ENCODE assay signal across 8 cellular contexts in genomic region chr15:34102175-34102925, GRCh38. TPM values are rescaled to one million over a fixed set of nuclear protein-coding genes. Genes with fewer than 3 reads are reported as not detected.
DNase-seq lines count a peak whose midpoint lies in the region; ATAC-seq and TF ChIP-seq lines count a peak whose summit lies in the region.

No MANE protein-coding gene starts in this region.

- no peaks in the 10 kb centered on the region for H3K27me3 ChIP-seq in MM.1S (replicated peaks; ENCODE audit: insufficient read depth, low read length)
- no peaks in the 10 kb centered on the region for H3K27me3 ChIP-seq in neural progenitor cell

- H3F3A ChIP-seq in MM.1S (ENCODE audit: insufficient read depth, low read length), result 0 out of 2 replicates have a peak, but pooled peaks cover 4% of the 10 kb centered on the region
- no peaks in the 10 kb centered on the region for H3F3A ChIP-seq in neural progenitor cell (ENCODE audit: low read depth)

- peak overlapping the region; percentile 68; the same call in 1 of the 2 replicates for H3K27ac ChIP-seq in MM.1S (ENCODE audit: low read length)
- H3K27ac ChIP-seq in epithelial cell of prostate, result peak overlapping the region; percentile 81
- no peak overlapping the region for H3K27ac ChIP-seq in neural progenitor cell

- H3K27me3 Mint-ChIP-seq in neural progenitor cell (ENCODE audit: insufficient read depth, low read depth), result peaks cover 2% of the 10 kb centered on the region

- H3K4me2 ChIP-seq in MM.1S (ENCODE audit: low read depth, low read length) (peak overlapping the region; percentile 62), neural progenitor cell (peak overlapping the region; percentile 85)

- H4K20me1 ChIP-seq in MM.1S (ENCODE audit: insufficient read depth, low read length) (no peaks in the 10 kb centered on the region), neural progenitor cell (ENCODE audit: low read depth) (no peaks in the 10 kb centered on the region)

- no peaks in the 10 kb centered on the region for H3K9me2 ChIP-seq in MM.1S (replicated peaks; ENCODE audit: insufficient read depth, low read length)

- H3K9ac ChIP-seq in ES-I3 (ENCODE audit: low read depth, low read length), result peak overlapping the region; percentile 74
- peak overlapping the region; percentile 69 for H3K9ac ChIP-seq in MM.1S (ENCODE audit: low read length)
- no peak overlapping the region for H3K9ac ChIP-seq in neural progenitor cell

- H3K79me2 ChIP-seq in MM.1S (ENCODE audit: low read length) (peaks cover 51% of the 10 kb centered on the region), neural progenitor cell (ENCODE audit: low read depth) (peaks cover 40% of the 10 kb centered on the region)

- no peak for ATAC-seq in HG03108 (IDR thresholded peaks at IDR 0.05; ENCODE audit: unreplicated experiment)

- no peaks in the 10 kb centered on the region; the same call in none of the 2 replicates for H3K36me3 ChIP-seq in ES-I3 (ENCODE audit: insufficient read depth, low read length)
- H3K36me3 ChIP-seq in MM.1S (replicated peaks; ENCODE audit: insufficient read depth, low read length), result no peaks in the 10 kb centered on the region
- no peaks in the 10 kb centered on the region for H3K36me3 ChIP-seq in neural progenitor cell

- H3K4me1 Mint-ChIP-seq in neural progenitor cell, result peaks cover 17% of the 10 kb centered on the region

- H3K4me1 ChIP-seq in ES-I3 (ENCODE audit: insufficient read depth, low read length) (no peaks in the 10 kb centered on the region), MM.1S (ENCODE audit: low read length) (peaks cover 6% of the 10 kb centered on the region; the same call in 1 of the 2 replicates), neural progenitor cell (peaks cover 5% of the 10 kb centered on the region)

- peak overlapping the region; percentile 98 for H3K27ac Mint-ChIP-seq in neural progenitor cell

- peak overlapping the region; percentile 70 for H2AFZ ChIP-seq in MM.1S (ENCODE audit: low read length)
- peak overlapping the region; percentile 79 for H2AFZ ChIP-seq in neural progenitor cell (replicated peaks)

- DNase-seq in MM.1S (no peak), epithelial cell of prostate (ENCODE audit: low read depth, low spot score) (no peak), neural progenitor cell (ENCODE audit: low spot score) (no peak), NCI-H2196 (lab: John Stamatoyannopoulos, UW; ENCODE audit: unreplicated experiment) (no peak), AML-193 (lab: John Stamatoyannopoulos, UW) (no peak)
- DNase-seq in stimulated activated CD4-positive, alpha-beta T cell treated with anti-CD3 and anti-CD28 coated beads, Interleukin-12 subunit alpha, Interleukin-12 subunit beta, amount 100 ng/mL, for 4 hours, result no peak

- H3K9me3 ChIP-seq in ES-I3 (ENCODE audit: control insufficient read depth, insufficient read depth, low read length) (no peaks in the 10 kb centered on the region), MM.1S (replicated peaks; ENCODE audit: insufficient read depth, low read length) (no peaks in the 10 kb centered on the region), neural progenitor cell (ENCODE audit: low read depth) (no peaks in the 10 kb centered on the region)

- no peaks in the 10 kb centered on the region for H3K9me3 Mint-ChIP-seq in neural progenitor cell

- peak overlapping the region; percentile 94 for H3K4me3 Mint-ChIP-seq in neural progenitor cell

- H3K36me3 Mint-ChIP-seq in neural progenitor cell, result peaks cover 3% of the 10 kb centered on the region

- TF ChIP-seq CTCF in MM.1S (IDR thresholded peaks at IDR 0.05; ENCODE audit: low read length) (no peak), neural progenitor cell (IDR thresholded peaks at IDR 0.05) (no peak)

- peak overlapping the region; percentile 96 for H3K4me3 ChIP-seq in MM.1S (ENCODE audit: low read length)
- H3K4me3 ChIP-seq in neural progenitor cell, result peak overlapping the region; percentile 70

RNA-seq across cellular contexts. Expression of gene PGBD4, which starts 0.5 kb away (rescaled TPM):
- 0.93 and 1.7 TPM in 2 replicates for total RNA-seq in neural progenitor cell (ENCODE audit: low replicate concordance)

RNA-seq across cellular contexts. Expression of gene EMC7, which starts 0.7 kb away (rescaled TPM):
- 18.6 and 25.6 TPM in 2 replicates for total RNA-seq in neural progenitor cell (ENCODE audit: low replicate concordance)
